In genomic region chr22:20232237-20232598, GRCh38 we compare ENCODE assay signal across 19 cellular contexts. TPM values are rescaled to one million over a fixed set of nuclear protein-coding genes. Genes with fewer than 3 reads are reported as not detected.
A peak's percentile ranks its signal among the peaks of the same experiment; 100 is the strongest.
DNase-seq lines count a peak whose midpoint lies in the region; ATAC-seq, FAIRE-seq and TF ChIP-seq lines count a peak whose summit lies in the region.
"Had no signal": no experiment of that assay in that cellular context is flagged by ENCODE, and none has a peak within 500 bp of the region (broad histone marks: within the 10 kb centered on the region; RNA-seq: fewer than 3 reads in every experiment).

No MANE protein-coding gene starts in this region.

- H3K9me3 ChIP-seq in BLaER1 treated with 17β-estradiol and CSF1 and Interleukin-3, amounts not matched to agents 10 nM and 100 nM (replicated peaks in 1 of 11), result no peaks in the 10 kb centered on the region
- H3K9me3 ChIP-seq in HEK293 (ENCODE audit: control insufficient read depth, insufficient read depth, low read depth, low read length), result no peaks in the 10 kb centered on the region

- H3K27me3 ChIP-seq in BLaER1 treated with 17β-estradiol and CSF1 and Interleukin-3, amounts not matched to agents 10 nM and 100 nM, result peaks cover 0 to 8% (median 0%) of the 10 kb centered on the region in 11 experiments; a peak in 1 of 22 replicates

- no peaks in the 10 kb centered on the region for H3K4me1 Mint-ChIP-seq in WTC11
- peaks cover 20% of the 10 kb centered on the region for H3K4me1 Mint-ChIP-seq in mesothelial cell of epicardium

- H3K36me3 ChIP-seq in BLaER1 treated with 17β-estradiol and CSF1 and Interleukin-3, amounts not matched to agents 10 nM and 100 nM, result no peaks in the 10 kb centered on the region
- no peaks in the 10 kb centered on the region for H3K36me3 ChIP-seq in HEK293 (ENCODE audit: control insufficient read depth in 2 of 2, insufficient read depth in 1 of 2, low read length in 2 of 2)

- H3K27ac Mint-ChIP-seq in WTC11 (no peak overlapping the region), mesothelial cell of epicardium (no peak overlapping the region)
- H3K27ac Mint-ChIP-seq: CD4-positive, alpha-beta memory T cell; HFFc6 had no signal

- no peak for TF ChIP-seq CTCF in HEK293 (tag by site-specific recombination; IDR thresholded peaks at IDR 0.05)
- no peak for TF ChIP-seq CTCF in WTC11 (IDR thresholded peaks at IDR 0.05)
- no peak for TF ChIP-seq CTCF in mesothelial cell of epicardium (IDR thresholded peaks at IDR 0.05; ENCODE audit: unreplicated experiment)

- H4K20me1 ChIP-seq in BLaER1 treated with 17β-estradiol and CSF1 and Interleukin-3, amounts not matched to agents 10 nM and 100 nM, result no peaks in the 10 kb centered on the region; a peak in 1 of 22 replicates

- H3K27ac ChIP-seq in BLaER1 treated with 17β-estradiol and CSF1 and Interleukin-3, amounts not matched to agents 10 nM and 100 nM, result no peak overlapping the region
- H3K27ac ChIP-seq in HEK293 (ENCODE audit: extremely low read depth, low read depth, low read length), result no peak overlapping the region
- H3K27ac ChIP-seq: GM23248 had no signal

- H3K4me3 Mint-ChIP-seq in WTC11, result no peak overlapping the region
- H3K4me3 Mint-ChIP-seq in mesothelial cell of epicardium, result no peak overlapping the region
- H3K4me3 Mint-ChIP-seq: CD4-positive, alpha-beta memory T cell; HFFc6 had no signal

- H3K27me3 Mint-ChIP-seq in WTC11 (ENCODE audit: low read depth) (no peaks in the 10 kb centered on the region), mesothelial cell of epicardium (ENCODE audit: low read depth) (peaks cover 3% of the 10 kb centered on the region)
- H3K27me3 Mint-ChIP-seq: CD4-positive, alpha-beta memory T cell had no signal

- H3K9me3 Mint-ChIP-seq in WTC11 (no peaks in the 10 kb centered on the region), mesothelial cell of epicardium (no peaks in the 10 kb centered on the region)
- H3K9me3 Mint-ChIP-seq: CD4-positive, alpha-beta memory T cell; HFFc6 had no signal

- POLR2A ChIA-PET in HEK293 (lab: Yijun Ruan, JAX), result no interaction called here
- POLR2A ChIA-PET in WTC11 (lab: Charles Lee), result no interaction called here

- peaks cover 11 to 100% (median 93%) of the 10 kb centered on the region in 10 experiments; a peak in 19 of 20 replicates for H3K4me1 ChIP-seq in BLaER1 treated with 17β-estradiol and CSF1 and Interleukin-3, amounts not matched to agents 10 nM and 100 nM
- no peaks in the 10 kb centered on the region for H3K4me1 ChIP-seq in HEK293 (ENCODE audit: control insufficient read depth, insufficient read depth, low read length)

- no peak overlapping the region for H3K9ac ChIP-seq in BLaER1 treated with 17β-estradiol and CSF1 and Interleukin-3, amounts not matched to agents 10 nM and 100 nM
- H3K9ac ChIP-seq: GM23248 had no signal

- CTCF ChIA-PET in HEK293 (lab: Yijun Ruan, JAX), result no interaction called here
- CTCF ChIA-PET in WTC11 (lab: Charles Lee), result interaction anchor here (1.1 to 1.3 kb wide), 2 partner anchors 46 to 75 kb away, joined by 5 read pairs; no protein-coding TSS in a partner anchor

- ATAC-seq in WTC11, result no peak
- ATAC-seq: HCT116 had no signal

- no peak overlapping the region for H3K4me3 ChIP-seq in BLaER1 treated with 17β-estradiol and CSF1 and Interleukin-3, amounts not matched to agents 10 nM and 100 nM
- no peak overlapping the region for H3K4me3 ChIP-seq in HEK293 (ENCODE audit: low read depth, low read length)
- H3K4me3 ChIP-seq: GM23248 had no signal

- no peaks in the 10 kb centered on the region for H3K36me3 Mint-ChIP-seq in WTC11
- no peaks in the 10 kb centered on the region for H3K36me3 Mint-ChIP-seq in mesothelial cell of epicardium
- H3K36me3 Mint-ChIP-seq: CD4-positive, alpha-beta memory T cell had no signal

- DNase-seq in WTC11 (ENCODE audit: low spot score), result no peak
- no peak for DNase-seq in urothelium cell line (ENCODE audit: low spot score)
- DNase-seq in SIG-M5 treated with dmso at 0.1 percent for 504 hours (lab: John Stamatoyannopoulos, UW; ENCODE audit: unreplicated experiment), result no peak
- DNase-seq in mesothelial cell of epicardium (ENCODE audit: low spot score in 2 of 2, unreplicated experiment in 2 of 2), result no peak
- no peak for DNase-seq in NCI-H1694 treated with DMSO at 0.1 percent for 48 hours (lab: John Stamatoyannopoulos, UW)
- DNase-seq: C1 segment of cervical spinal cord; Calu3; CD4-positive, alpha-beta memory T cell; COR-L47; GF-D8; GM23248; H7; HFFc6 had no signal

- peak; percentile 75 for FAIRE-seq in urothelium cell line (lab: Jason Lieb, UNC)
- FAIRE-seq: GM12891, GM18507, H1 had no signal

- H3K4me2 ChIP-seq in BLaER1 treated with 17β-estradiol and CSF1 and Interleukin-3, amounts not matched to agents 10 nM and 100 nM, result peak overlapping the region in 8 of 11 experiments; percentile 94 to 100 (median 98); a peak in 16 of 22 replicates

TF ChIP-seq in HEK293, 187 proteins besides CTCF, POLR2A, EP300 and RAD21:
- TF ChIP-seq ZIC2 (tag by site-specific recombination; IDR thresholded peaks at IDR 0.05) (peak; percentile 87), ZSCAN16 (tag by site-specific recombination; IDR thresholded peaks at IDR 0.05) (no peak), BCL11A (tag by site-specific recombination; IDR thresholded peaks at IDR 0.05; ENCODE audit: low read depth) (no peak), GFI1B (tag by site-specific recombination; IDR thresholded peaks at IDR 0.05) (no peak), ZNF239 (tag by site-specific recombination; IDR thresholded peaks at IDR 0.05) (no peak), SP7 (tag by site-specific recombination; IDR thresholded peaks at IDR 0.05) (no peak)
TF ChIP-seq in HEK293: peak in this region for 1.

TF ChIP-seq in WTC11, 78 proteins besides CTCF, POLR2A, EP300 and RAD21:
- TF ChIP-seq ZNF423 (CRISPR knock-in tag; IDR thresholded peaks at IDR 0.05) (peak; percentile 64), AFF4 (CRISPR knock-in tag; IDR thresholded peaks at IDR 0.05; ENCODE audit: borderline replicate concordance) (no peak)

RNA-seq across cellular contexts. Expression of gene RTN4R, which starts 35.9 kb away (rescaled TPM):
- total RNA-seq in WTC11 (2021) (23.0 to 27.0 TPM (median 25.0 TPM) in 3 replicates), mesothelial cell of epicardium (8.9 to 10.0 TPM (median 9.5 TPM) in 3 replicates)
- total RNA-seq: GM23248 had no signal
